22 cellular contexts compared by ENCODE assay signal in genomic region chr16:56903866-56904265, GRCh38. TPM values are rescaled to one million over a fixed set of nuclear protein-coding genes. Genes with fewer than 3 reads are reported as not detected.
DNase-seq lines count a peak whose midpoint lies in the region; ATAC-seq, FAIRE-seq and TF ChIP-seq lines count a peak whose summit lies in the region.
"Had no signal": no experiment of that assay in that cellular context is flagged by ENCODE, and none has a peak within 500 bp of the region (broad histone marks: within the 10 kb centered on the region; RNA-seq: fewer than 3 reads in every experiment).

No MANE protein-coding gene starts in this region.

- H3K79me2 ChIP-seq in HepG2 (ENCODE audit: insufficient read depth, low read length): no peaks in the 10 kb centered on the region

- H3K4me3 ChIP-seq in HepG2 (replicated peaks in 1 of 3; ENCODE audit: insufficient read depth in 1 of 3, low read depth in 2 of 3, low read length in 3 of 3) (no peak overlapping the region), right lobe of liver (no peak overlapping the region)
- H3K4me3 ChIP-seq: A549; BLaER1 treated with 17β-estradiol and CSF1 and Interleukin-3, amounts not matched to agents 10 nM and 100 nM had no signal

- H3K27ac Mint-ChIP-seq in stimulated activated memory B cell treated with anti-CD40 and anti-IgM and Interleukin-4, amounts not matched to agents 10 μg/mL and 1 μg/mL and 100 μg/mL, for 72 hours: peak overlapping the region; percentile 33
- H3K27ac Mint-ChIP-seq: CD4-positive, alpha-beta T cell; CD8-positive, alpha-beta T cell had no signal

- no peak overlapping the region for H3K9ac ChIP-seq in HepG2 (ENCODE audit: insufficient read depth, low read depth, low read length)
- H3K9ac ChIP-seq: BLaER1 treated with 17β-estradiol and CSF1 and Interleukin-3, amounts not matched to agents 10 nM and 100 nM had no signal

- H4K20me1 ChIP-seq in HepG2 (ENCODE audit: insufficient read depth, low read length): no peaks in the 10 kb centered on the region
- H4K20me1 ChIP-seq: BLaER1 treated with 17β-estradiol and CSF1 and Interleukin-3, amounts not matched to agents 10 nM and 100 nM had no signal

- TF ChIP-seq CTCF in HepG2 (CRISPR knock-in tag; IDR thresholded peaks at IDR 0.05): no peak
- no peak for TF ChIP-seq CTCF in right lobe of liver (IDR thresholded peaks at IDR 0.05)

- H3K27me3 ChIP-seq in HepG2 (ENCODE audit: control insufficient read depth in 1 of 2, insufficient read depth in 2 of 2, low read length in 2 of 2) (peaks cover 0 to 49% of the 10 kb centered on the region in 2 experiments; a peak in 4 of 5 replicates), right lobe of liver (no peaks in the 10 kb centered on the region)
- H3K27me3 ChIP-seq: BLaER1 treated with 17β-estradiol and CSF1 and Interleukin-3, amounts not matched to agents 10 nM and 100 nM had no signal

- CTCF ChIA-PET in HepG2 (lab: Yijun Ruan, JAX; ENCODE audit: low intra/inter-chr PET ratio, low total read pairs): no interaction called here

- WGBS in HepG2 (ENCODE audit: low lambda C conversion rate): 66% methylated on average over 2 of the region's 2 CpGs
- 95% methylated on average over 2 of the region's 2 CpGs for WGBS in right lobe of liver (ENCODE audit: insufficient coverage, low coverage, low lambda C conversion rate, missing lambda C conversion rate)

- TF ChIP-seq POLR2A in HepG2 (IDR thresholded peaks at IDR 0.05; ENCODE audit: insufficient read depth in 1 of 2, low read depth in 2 of 2, low read length in 2 of 2) (no peak), right lobe of liver (IDR thresholded peaks at IDR 0.05) (no peak)

- peaks cover 50% of the 10 kb centered on the region for H3K36me3 Mint-ChIP-seq in stimulated activated memory B cell treated with anti-CD40 and anti-IgM and Interleukin-4, amounts not matched to agents 10 μg/mL and 1 μg/mL and 100 μg/mL, for 72 hours
- H3K36me3 Mint-ChIP-seq: CD8-positive, alpha-beta T cell had no signal

- POLR2A ChIA-PET in HepG2 (lab: Yijun Ruan, JAX): no interaction called here

- H2AFZ ChIP-seq in HepG2 (ENCODE audit: low read length): no peak overlapping the region

- BruUV-seq in HepG2 (replicated peaks; lab: Mats Ljungman, UMichigan): no TSS peak

- H3K4me1 ChIP-seq in HepG2 (ENCODE audit: insufficient read depth, low read length) (no peaks in the 10 kb centered on the region), right lobe of liver (no peaks in the 10 kb centered on the region)
- H3K4me1 ChIP-seq: A549, Caco-2 had no signal

- TF ChIP-seq EP300 in HepG2 (IDR thresholded peaks at IDR 0.05; ENCODE audit: low read depth in 2 of 2, low read length in 2 of 2): no peak
- TF ChIP-seq EP300 in HepG2 (CRISPR knock-in tag; IDR thresholded peaks at IDR 0.05; ENCODE audit: borderline replicate concordance): no peak

- no peak overlapping the region for H3K4me3 Mint-ChIP-seq in stimulated activated memory B cell treated with anti-CD40 and anti-IgM and Interleukin-4, amounts not matched to agents 10 μg/mL and 1 μg/mL and 100 μg/mL, for 72 hours
- H3K4me3 Mint-ChIP-seq: B cell; CD4-positive, alpha-beta T cell; CD8-positive, alpha-beta T cell had no signal

- in situ Hi-C loops in HepG2 (cut with HindIII; ENCODE audit: extremely low pct_ligation_motif_present, low pct_unique_long_range_greater_than_20kb): no loop called here

- ATAC-seq in HepG2 (no peak), right lobe of liver (no peak)
- no peak for ATAC-seq in stimulated activated memory B cell treated with anti-CD40 and anti-IgM and Interleukin-4, amounts not matched to agents 10 μg/mL and 1 μg/mL and 100 μg/mL, for 72 hours
- ATAC-seq: A549; CD8-positive, alpha-beta T cell had no signal

- DNase-seq in HepG2 (ENCODE audit: low spot score): no peak
- no peak for DNase-seq in right lobe of liver
- no peak for DNase-seq in NCI-H345 (lab: John Stamatoyannopoulos, UW)
- DNase-seq: AML-193; Caco-2; Calu3; CD4-positive, alpha-beta T cell; CD8-positive, alpha-beta T cell; DMS79 treated with DMSO at 0.1 percent for 48 hours; GF-D8 had no signal

- H3K9me3 ChIP-seq in HepG2 (ENCODE audit: low read length) (no peaks in the 10 kb centered on the region), right lobe of liver (no peaks in the 10 kb centered on the region)
- H3K9me3 ChIP-seq: A549, Caco-2 had no signal

- H3K4me1 Mint-ChIP-seq in stimulated activated memory B cell treated with anti-CD40 and anti-IgM and Interleukin-4, amounts not matched to agents 10 μg/mL and 1 μg/mL and 100 μg/mL, for 72 hours: peaks cover 31% of the 10 kb centered on the region

- no peaks in the 10 kb centered on the region for H3K36me3 ChIP-seq in HepG2 (replicated peaks in 1 of 2; ENCODE audit: control insufficient read depth in 1 of 2, insufficient read depth in 2 of 2, low read length in 2 of 2)
- H3K36me3 ChIP-seq in right lobe of liver: no peaks in the 10 kb centered on the region
- H3K36me3 ChIP-seq: BLaER1 treated with 17β-estradiol and CSF1 and Interleukin-3, amounts not matched to agents 10 nM and 100 nM had no signal

- TF ChIP-seq RAD21 in HepG2 (CRISPR knock-in tag; IDR thresholded peaks at IDR 0.05): no peak

- no peak overlapping the region for H3K4me2 ChIP-seq in HepG2 (ENCODE audit: low read depth, low read length)
- H3K4me2 ChIP-seq: A549 had no signal

- H3K27ac ChIP-seq in HepG2 (ENCODE audit: extremely low read length, insufficient read depth, low read length): no peak overlapping the region
- H3K27ac ChIP-seq in right lobe of liver: no peak overlapping the region
- H3K27ac ChIP-seq: 22Rv1, A549, C4-2B had no signal

- no peaks in the 10 kb centered on the region for H3K9me3 Mint-ChIP-seq in stimulated activated memory B cell treated with anti-CD40 and anti-IgM and Interleukin-4, amounts not matched to agents 10 μg/mL and 1 μg/mL and 100 μg/mL, for 72 hours
- H3K9me3 Mint-ChIP-seq: CD8-positive, alpha-beta T cell had no signal

- intact Hi-C loops in HepG2 (cut with micrococcal nuclease; ENCODE audit: unreplicated experiment) (no loop called here), right lobe of liver (cut with DNase I) (no loop called here)

- no peaks in the 10 kb centered on the region for H3K27me3 Mint-ChIP-seq in stimulated activated memory B cell treated with anti-CD40 and anti-IgM and Interleukin-4, amounts not matched to agents 10 μg/mL and 1 μg/mL and 100 μg/mL, for 72 hours
- H3K27me3 Mint-ChIP-seq: B cell; CD4-positive, alpha-beta T cell had no signal

- no peak for FAIRE-seq in HepG2 (lab: Jason Lieb, UNC)
- FAIRE-seq: A549, D721Med, G401.6, GM12891, GM19239 had no signal

RNA-seq across cellular contexts. Expression of gene HERPUD1, which starts 28.1 kb away (rescaled TPM):
- total RNA-seq in HepG2 (2016; rRNA removed; fragmentation: Illumina TruSeq; extraction: Trizol) (65.3 and 96.2 TPM in 2 replicates), right lobe of liver (100 to 1,000 TPM; 103 to 185 (median 133) TPM)
- 30.1 and 30.9 TPM in 2 replicates for total RNA-seq in HepG2 (2016; cell fraction: cytosol; rRNA removed; fragmentation: Illumina TruSeq; extraction: Trizol; ENCODE audit: low read depth)
- 63.9 and 93.3 TPM in 2 replicates for total RNA-seq in HepG2 (2016; cell fraction: insoluble cytoplasmic fraction; rRNA removed; fragmentation: Illumina TruSeq; extraction: Trizol)
- total RNA-seq in HepG2 (2016; cell fraction: membrane; rRNA removed; fragmentation: Illumina TruSeq; extraction: Trizol): 64.8 and 86.4 TPM in 2 replicates
- 133 and 155 TPM in 2 replicates for total RNA-seq in HepG2 (2016; cell fraction: nucleus; rRNA removed; fragmentation: Illumina TruSeq; extraction: Trizol)
- polyA plus RNA-seq in HepG2 (2011; rRNA removed): 311 and 323 TPM in 2 replicates
- polyA plus RNA-seq in HepG2 (2011; cell fraction: cytosol; rRNA removed): 179 and 230 TPM in 2 replicates
- 192 and 208 TPM in 2 replicates for polyA plus RNA-seq in HepG2 (2011; cell fraction: nucleus; rRNA removed)
- 165 and 190 TPM in 2 replicates for polyA plus RNA-seq in HepG2 (2012)
- polyA plus RNA-seq in HepG2 (2016; cell fraction: cytosol; fragmentation: Illumina TruSeq; extraction: Trizol; ENCODE audit: low read depth): 33.0 and 44.6 TPM in 2 replicates
- polyA plus RNA-seq in HepG2 (2016; cell fraction: insoluble cytoplasmic fraction; fragmentation: Illumina TruSeq; extraction: Trizol; ENCODE audit: low read depth): 80.1 and 93.2 TPM in 2 replicates
- polyA plus RNA-seq in HepG2 (2016; cell fraction: membrane; fragmentation: Illumina TruSeq; extraction: Trizol; ENCODE audit: low read depth): 58.1 and 78.2 TPM in 2 replicates
- 216 and 231 TPM in 2 replicates for polyA plus RNA-seq in HepG2 (2016; cell fraction: nucleus; fragmentation: Illumina TruSeq; extraction: Trizol; ENCODE audit: insufficient read depth, low read depth)
- polyA minus RNA-seq in HepG2 (2011; rRNA and poly(A)+ RNA removed; ENCODE audit: low replicate concordance): 206 and 472 TPM in 2 replicates
- polyA minus RNA-seq in HepG2 (2011; cell fraction: cytosol; rRNA and poly(A)+ RNA removed): 126 and 139 TPM in 2 replicates
- polyA minus RNA-seq in HepG2 (2011; cell fraction: nucleus; rRNA and poly(A)+ RNA removed): 287 and 365 TPM in 2 replicates

RNA-seq across cellular contexts. Expression of gene SLC12A3, which starts 38.9 kb away (rescaled TPM):
- total RNA-seq in HepG2 (2016; rRNA removed; fragmentation: Illumina TruSeq; extraction: Trizol) (not detected in 2 replicates), right lobe of liver (not detected)
- total RNA-seq in HepG2 (2016; cell fraction: cytosol; rRNA removed; fragmentation: Illumina TruSeq; extraction: Trizol; ENCODE audit: low read depth): 0.35 TPM in 1 of 2 replicates, not detected in the other
- total RNA-seq in HepG2 (2016; cell fraction: insoluble cytoplasmic fraction; rRNA removed; fragmentation: Illumina TruSeq; extraction: Trizol): not detected in 2 replicates
- 0.07 and 0.40 TPM in 2 replicates for total RNA-seq in HepG2 (2016; cell fraction: membrane; rRNA removed; fragmentation: Illumina TruSeq; extraction: Trizol)
- not detected in 2 replicates for total RNA-seq in HepG2 (2016; cell fraction: nucleus; rRNA removed; fragmentation: Illumina TruSeq; extraction: Trizol)
- polyA plus RNA-seq in HepG2 (2011; rRNA removed): 5.1 and 6.2 TPM in 2 replicates
- 1.6 and 1.7 TPM in 2 replicates for polyA plus RNA-seq in HepG2 (2011; cell fraction: cytosol; rRNA removed)
- 21.0 and 30.1 TPM in 2 replicates for polyA plus RNA-seq in HepG2 (2011; cell fraction: nucleus; rRNA removed)
- polyA plus RNA-seq in HepG2 (2012): 1.9 and 3.9 TPM in 2 replicates
- polyA plus RNA-seq in HepG2 (2016; cell fraction: cytosol; fragmentation: Illumina TruSeq; extraction: Trizol; ENCODE audit: low read depth): not detected in 2 replicates
- polyA plus RNA-seq in HepG2 (2016; cell fraction: insoluble cytoplasmic fraction; fragmentation: Illumina TruSeq; extraction: Trizol; ENCODE audit: low read depth): not detected in 2 replicates
- not detected in 2 replicates for polyA plus RNA-seq in HepG2 (2016; cell fraction: membrane; fragmentation: Illumina TruSeq; extraction: Trizol; ENCODE audit: low read depth)
- not detected in 2 replicates for polyA plus RNA-seq in HepG2 (2016; cell fraction: nucleus; fragmentation: Illumina TruSeq; extraction: Trizol; ENCODE audit: insufficient read depth, low read depth)
- polyA minus RNA-seq in HepG2 (2011; rRNA and poly(A)+ RNA removed; ENCODE audit: low replicate concordance): 8.9 and 232 TPM in 2 replicates
- 2.2 and 2.3 TPM in 2 replicates for polyA minus RNA-seq in HepG2 (2011; cell fraction: cytosol; rRNA and poly(A)+ RNA removed)
- 7.0 and 7.5 TPM in 2 replicates for polyA minus RNA-seq in HepG2 (2011; cell fraction: nucleus; rRNA and poly(A)+ RNA removed)
- total RNA-seq: A172; Calu3; CD4-positive, alpha-beta T cell; CD8-positive, alpha-beta T cell had no signal
- polyA plus RNA-seq: BJ had no signal

RNA-seq across cellular contexts. Expression of gene CETP, which starts 57.9 kb away (rescaled TPM):
- total RNA-seq in HepG2 (2016; rRNA removed; fragmentation: Illumina TruSeq; extraction: Trizol) (0.31 TPM in 1 of 2 replicates, not detected in the other), right lobe of liver (10 to 100 TPM in 1 of 6 experiments, 1 to 10 TPM in 4, under 1 TPM in 1; 0.62 to 11.8 (median 4.7) TPM)
- total RNA-seq in HepG2 (2016; cell fraction: cytosol; rRNA removed; fragmentation: Illumina TruSeq; extraction: Trizol; ENCODE audit: low read depth): not detected in 2 replicates
- 0.17 TPM in 1 of 2 replicates, not detected in the other for total RNA-seq in HepG2 (2016; cell fraction: insoluble cytoplasmic fraction; rRNA removed; fragmentation: Illumina TruSeq; extraction: Trizol)
- total RNA-seq in HepG2 (2016; cell fraction: membrane; rRNA removed; fragmentation: Illumina TruSeq; extraction: Trizol): 0.14 and 0.25 TPM in 2 replicates
- total RNA-seq in HepG2 (2016; cell fraction: nucleus; rRNA removed; fragmentation: Illumina TruSeq; extraction: Trizol): 0.28 TPM in 2 replicates
- polyA plus RNA-seq in HepG2 (2011; rRNA removed): 9.8 and 15.7 TPM in 2 replicates
- 7.5 and 11.8 TPM in 2 replicates for polyA plus RNA-seq in HepG2 (2011; cell fraction: cytosol; rRNA removed)
- 8.6 and 9.0 TPM in 2 replicates for polyA plus RNA-seq in HepG2 (2011; cell fraction: nucleus; rRNA removed)
- 1.5 and 3.1 TPM in 2 replicates for polyA plus RNA-seq in HepG2 (2012)
- polyA plus RNA-seq in HepG2 (2016; cell fraction: cytosol; fragmentation: Illumina TruSeq; extraction: Trizol; ENCODE audit: low read depth): 0.25 and 0.33 TPM in 2 replicates
- 0.32 and 0.36 TPM in 2 replicates for polyA plus RNA-seq in HepG2 (2016; cell fraction: insoluble cytoplasmic fraction; fragmentation: Illumina TruSeq; extraction: Trizol; ENCODE audit: low read depth)
- polyA plus RNA-seq in HepG2 (2016; cell fraction: membrane; fragmentation: Illumina TruSeq; extraction: Trizol; ENCODE audit: low read depth): 0.11 and 0.17 TPM in 2 replicates
- 0.56 and 0.62 TPM in 2 replicates for polyA plus RNA-seq in HepG2 (2016; cell fraction: nucleus; fragmentation: Illumina TruSeq; extraction: Trizol; ENCODE audit: insufficient read depth, low read depth)
- 0.07 and 7.1 TPM in 2 replicates for polyA minus RNA-seq in HepG2 (2011; rRNA and poly(A)+ RNA removed; ENCODE audit: low replicate concordance)
- 2.1 and 4.2 TPM in 2 replicates for polyA minus RNA-seq in HepG2 (2011; cell fraction: cytosol; rRNA and poly(A)+ RNA removed)
- polyA minus RNA-seq in HepG2 (2011; cell fraction: nucleus; rRNA and poly(A)+ RNA removed): 1.5 and 2.5 TPM in 2 replicates
- total RNA-seq: A172; Caco-2; Calu3; CD4-positive, alpha-beta T cell had no signal
- polyA plus RNA-seq: A549 had no signal
